Comparison of ENCODE assay signal across 4 cellular contexts in genomic region chrX:129968968-129969367, GRCh38.
A peak's percentile ranks its signal among the peaks of the same experiment; 100 is the strongest.
TF ChIP-seq lines count a peak whose summit lies in the region.

No MANE protein-coding gene starts in this region.

TF ChIP-seq in SK-N-SH treated with all-trans-retinoic acid at 6 μM for 48 hours, 23 proteins besides CTCF, POLR2A, EP300 and RAD21 (continued from another document):
- TF ChIP-seq BACH2 (CRISPR knock-in tag; IDR thresholded peaks at IDR 0.05; ENCODE audit: borderline replicate concordance) (no peak), POU6F1 (CRISPR knock-in tag; IDR thresholded peaks at IDR 0.05; ENCODE audit: borderline replicate concordance, low read depth) (no peak), ESRRG (CRISPR knock-in tag; IDR thresholded peaks at IDR 0.05) (no peak), CSDC2 (CRISPR knock-in tag; IDR thresholded peaks at IDR 0.05) (no peak), ZNF8 (CRISPR knock-in tag; IDR thresholded peaks at IDR 0.05) (peak; percentile 98)
- TF ChIP-seq, protein P1, sequence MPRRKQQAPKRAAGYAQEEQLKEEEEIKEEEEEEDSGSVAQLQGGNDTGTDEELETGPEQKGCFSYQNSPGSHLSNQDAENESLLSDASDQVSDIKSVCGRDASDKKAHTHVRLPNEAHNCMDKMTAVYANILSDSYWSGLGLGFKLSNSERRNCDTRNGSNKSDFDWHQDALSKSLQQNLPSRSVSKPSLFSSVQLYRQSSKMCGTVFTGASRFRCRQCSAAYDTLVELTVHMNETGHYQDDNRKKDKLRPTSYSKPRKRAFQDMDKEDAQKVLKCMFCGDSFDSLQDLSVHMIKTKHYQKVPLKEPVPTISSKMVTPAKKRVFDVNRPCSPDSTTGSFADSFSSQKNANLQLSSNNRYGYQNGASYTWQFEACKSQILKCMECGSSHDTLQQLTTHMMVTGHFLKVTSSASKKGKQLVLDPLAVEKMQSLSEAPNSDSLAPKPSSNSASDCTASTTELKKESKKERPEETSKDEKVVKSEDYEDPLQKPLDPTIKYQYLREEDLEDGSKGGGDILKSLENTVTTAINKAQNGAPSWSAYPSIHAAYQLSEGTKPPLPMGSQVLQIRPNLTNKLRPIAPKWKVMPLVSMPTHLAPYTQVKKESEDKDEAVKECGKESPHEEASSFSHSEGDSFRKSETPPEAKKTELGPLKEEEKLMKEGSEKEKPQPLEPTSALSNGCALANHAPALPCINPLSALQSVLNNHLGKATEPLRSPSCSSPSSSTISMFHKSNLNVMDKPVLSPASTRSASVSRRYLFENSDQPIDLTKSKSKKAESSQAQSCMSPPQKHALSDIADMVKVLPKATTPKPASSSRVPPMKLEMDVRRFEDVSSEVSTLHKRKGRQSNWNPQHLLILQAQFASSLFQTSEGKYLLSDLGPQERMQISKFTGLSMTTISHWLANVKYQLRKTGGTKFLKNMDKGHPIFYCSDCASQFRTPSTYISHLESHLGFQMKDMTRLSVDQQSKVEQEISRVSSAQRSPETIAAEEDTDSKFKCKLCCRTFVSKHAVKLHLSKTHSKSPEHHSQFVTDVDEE (CRISPR knock-in tag; IDR thresholded peaks at IDR 0.05) = no peak
TF ChIP-seq in SK-N-SH treated with all-trans-retinoic acid at 6 μM for 48 hours: peak in this region for 1.

TF ChIP-seq in SK-N-SH, 30 proteins besides CTCF, POLR2A, EP300 and RAD21 (continued from another document):
- TF ChIP-seq USF2 (IDR thresholded peaks at IDR 0.05; ENCODE audit: borderline replicate concordance, low read depth, low read length) = no peak
- no peak for TF ChIP-seq SIN3A (IDR thresholded peaks at IDR 0.05; ENCODE audit: borderline replicate concordance, low read depth, low read length)
- TF ChIP-seq MEF2A (IDR thresholded peaks at IDR 0.05; ENCODE audit: borderline replicate concordance, low read depth) = no peak
- TF ChIP-seq, protein P2, sequence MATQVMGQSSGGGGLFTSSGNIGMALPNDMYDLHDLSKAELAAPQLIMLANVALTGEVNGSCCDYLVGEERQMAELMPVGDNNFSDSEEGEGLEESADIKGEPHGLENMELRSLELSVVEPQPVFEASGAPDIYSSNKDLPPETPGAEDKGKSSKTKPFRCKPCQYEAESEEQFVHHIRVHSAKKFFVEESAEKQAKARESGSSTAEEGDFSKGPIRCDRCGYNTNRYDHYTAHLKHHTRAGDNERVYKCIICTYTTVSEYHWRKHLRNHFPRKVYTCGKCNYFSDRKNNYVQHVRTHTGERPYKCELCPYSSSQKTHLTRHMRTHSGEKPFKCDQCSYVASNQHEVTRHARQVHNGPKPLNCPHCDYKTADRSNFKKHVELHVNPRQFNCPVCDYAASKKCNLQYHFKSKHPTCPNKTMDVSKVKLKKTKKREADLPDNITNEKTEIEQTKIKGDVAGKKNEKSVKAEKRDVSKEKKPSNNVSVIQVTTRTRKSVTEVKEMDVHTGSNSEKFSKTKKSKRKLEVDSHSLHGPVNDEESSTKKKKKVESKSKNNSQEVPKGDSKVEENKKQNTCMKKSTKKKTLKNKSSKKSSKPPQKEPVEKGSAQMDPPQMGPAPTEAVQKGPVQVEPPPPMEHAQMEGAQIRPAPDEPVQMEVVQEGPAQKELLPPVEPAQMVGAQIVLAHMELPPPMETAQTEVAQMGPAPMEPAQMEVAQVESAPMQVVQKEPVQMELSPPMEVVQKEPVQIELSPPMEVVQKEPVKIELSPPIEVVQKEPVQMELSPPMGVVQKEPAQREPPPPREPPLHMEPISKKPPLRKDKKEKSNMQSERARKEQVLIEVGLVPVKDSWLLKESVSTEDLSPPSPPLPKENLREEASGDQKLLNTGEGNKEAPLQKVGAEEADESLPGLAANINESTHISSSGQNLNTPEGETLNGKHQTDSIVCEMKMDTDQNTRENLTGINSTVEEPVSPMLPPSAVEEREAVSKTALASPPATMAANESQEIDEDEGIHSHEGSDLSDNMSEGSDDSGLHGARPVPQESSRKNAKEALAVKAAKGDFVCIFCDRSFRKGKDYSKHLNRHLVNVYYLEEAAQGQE (IDR thresholded peaks at IDR 0.05; ENCODE audit: low read depth, low read length) = no peak
- no peak for TF ChIP-seq GABPA (IDR thresholded peaks at IDR 0.05; ENCODE audit: low read depth)
- TF ChIP-seq MXI1 (IDR thresholded peaks at IDR 0.05; ENCODE audit: low read depth, low read length) = no peak
TF ChIP-seq in SK-N-SH: peak in this region for 0.

TF ChIP-seq in HEK293, 187 proteins besides CTCF, POLR2A, EP300 and RAD21 (continued from another document):
- TF ChIP-seq ZFP41 (tag by site-specific recombination; IDR thresholded peaks at IDR 0.05; ENCODE audit: borderline replicate concordance) (no peak), ZBTB20 (tag by site-specific recombination; IDR thresholded peaks at IDR 0.05) (no peak), ZNF76 (tag by site-specific recombination; IDR thresholded peaks at IDR 0.05; ENCODE audit: borderline replicate concordance, low read depth) (no peak), KLF8 (tag by site-specific recombination; IDR thresholded peaks at IDR 0.05) (no peak), ZFP3 (tag by site-specific recombination; IDR thresholded peaks at IDR 0.05; ENCODE audit: low read depth) (no peak), ZNF280C (tag by site-specific recombination; IDR thresholded peaks at IDR 0.05) (no peak)
TF ChIP-seq in HEK293: peak in this region for 1.

TF ChIP-seq in K562, 482 proteins besides CTCF, POLR2A, EP300 and RAD21:
- TF ChIP-seq ZNF512 (tag; IDR thresholded peaks at IDR 0.05) = no peak
- TF ChIP-seq MECOM (CRISPR knock-in tag; IDR thresholded peaks at IDR 0.05) = no peak
- no peak for TF ChIP-seq ZBTB1 (CRISPR knock-in tag; IDR thresholded peaks at IDR 0.05; ENCODE audit: borderline replicate concordance, low read depth)
- no peak for TF ChIP-seq PREB (CRISPR knock-in tag; IDR thresholded peaks at IDR 0.05)
- peak; percentile 61 for TF ChIP-seq RBM25 (IDR thresholded peaks at IDR 0.05; ENCODE audit: low read depth, low read length, severe bottlenecking)
